In genomic region chr3:131812433-131812832, GRCh38 we compare ENCODE assay signal across 26 cellular contexts.
DNase-seq lines count a peak whose midpoint lies in the region; ATAC-seq and TF ChIP-seq lines count a peak whose summit lies in the region.
"Had no signal": no experiment of that assay in that cellular context is flagged by ENCODE, and none has a peak within 500 bp of the region (broad histone marks: within the 10 kb centered on the region; RNA-seq: fewer than 3 reads in every experiment).

No MANE protein-coding gene starts in this region.

- peak; percentile 17 for DNase-seq in ELR (ENCODE audit: low read depth)
- peak; percentile 14 for DNase-seq in NCI-H1105 (lab: John Stamatoyannopoulos, UW)
- peak; percentile 28 for DNase-seq in adipocyte (ENCODE audit: low read depth)
- DNase-seq in foreskin keratinocyte, result peak; percentile 14 to 50
- DNase-seq in T1000 (lab: John Stamatoyannopoulos, UW), result no peak
- DNase-seq in NCI-H2196 (lab: John Stamatoyannopoulos, UW; ENCODE audit: unreplicated experiment), result no peak
- no peak for DNase-seq in iPS-NIHi11 (ENCODE audit: low spot score)
- DNase-seq: activated CD4-positive, alpha-beta memory T cell treated with anti-CD3 and anti-CD28 coated beads, Interleukin-2, amount 10 ng/mL, durations not matched to agents 7 days and 5 days; activated CD8-positive, alpha-beta memory T cell treated with anti-CD3 and anti-CD28 coated beads, Interleukin-2, amount 50 U/mL, for 48 hours; activated naive CD4-positive, alpha-beta T cell treated with anti-CD3 and anti-CD28 coated beads, Interleukin-2, amount 10 ng/mL, durations not matched to agents 7 days and 5 days; anterior cingulate cortex; GOT3; mesendoderm; NCI-H1092 treated with DMSO at 0.1 percent for 48 hours; NCI-H2081 treated with DMSO at 0.1 percent for 48 hours; stimulated activated CD4-positive, alpha-beta T cell treated with anti-CD3 and anti-CD28 coated beads, Interleukin-15, amount 100 ng/mL, for 24 hours; stimulated activated naive B cell treated with anti-CD40 and anti-IgM and Interleukin-4, amounts not matched to agents 10 μg/mL and 1 μg/mL and 100 μg/mL, for 72 hours; upper lobe of right lung had no signal

- no peak for TF ChIP-seq CTCF in foreskin keratinocyte (conservative IDR thresholded peaks at IDR 0.05)

- H3K36me3 ChIP-seq in adipocyte (ENCODE audit: control insufficient read depth, insufficient read depth, low read length, severe bottlenecking), result no peaks in the 10 kb centered on the region
- H3K36me3 ChIP-seq: cardiac muscle cell, esophagus muscularis mucosa, neutrophil, upper lobe of right lung had no signal

- H3K27ac ChIP-seq in foreskin keratinocyte, result no peak overlapping the region
- H3K27ac ChIP-seq: cardiac muscle cell, esophagus muscularis mucosa, neutrophil, upper lobe of right lung had no signal

- peak; percentile 34 for ATAC-seq in foreskin keratinocyte
- ATAC-seq: activated CD4-positive, CD25-positive, alpha-beta regulatory T cell treated with anti-CD3 and anti-CD28 coated beads, Interleukin-2, amount 50 U/mL, for 24 hours; GM12878; left lobe of liver; Panc1; sciatic nerve; stimulated activated naive B cell treated with anti-CD40 and anti-IgM and Interleukin-4, amounts not matched to agents 10 μg/mL and 1 μg/mL and 100 μg/mL, for 72 hours; upper lobe of right lung had no signal

- no peak overlapping the region for H3K9ac ChIP-seq in adipocyte (ENCODE audit: low read length)

- H3K4me1 ChIP-seq in adipocyte (ENCODE audit: control insufficient read depth, insufficient read depth, low read length) (peaks cover 6% of the 10 kb centered on the region), foreskin keratinocyte (no peaks in the 10 kb centered on the region)
- H3K4me1 ChIP-seq: esophagus muscularis mucosa, upper lobe of right lung had no signal

- H3K9me3 ChIP-seq in adipocyte (ENCODE audit: control insufficient read depth, low read length), result no peaks in the 10 kb centered on the region
- H3K9me3 ChIP-seq: esophagus muscularis mucosa, neutrophil, upper lobe of right lung had no signal

- H3K4me3 ChIP-seq in adipocyte (ENCODE audit: low read length), result no peak overlapping the region
- H3K4me3 ChIP-seq: cardiac muscle cell, esophagus muscularis mucosa, GM12878, upper lobe of right lung had no signal

- no peaks in the 10 kb centered on the region for H3K27me3 ChIP-seq in adipocyte (replicated peaks; ENCODE audit: control insufficient read depth, insufficient read depth, low read length)
- H3K27me3 ChIP-seq in foreskin keratinocyte, result peaks cover 3% of the 10 kb centered on the region
- H3K27me3 ChIP-seq: cardiac muscle cell, esophagus muscularis mucosa, neutrophil, upper lobe of right lung had no signal

Comparison
In these comparisons a context has a peak if more than half of its experiments do, and no peak if none do; other contexts are left out.
1. DNase-seq: peak in ELR (single experiment), NCI-H1105 (single experiment), adipocyte (single experiment) and foreskin keratinocyte (2 of 2); none in T1000 (single experiment), NCI-H2196 (single experiment) and iPS-NIHi11 (single experiment).